In the genomic region with DNA sequence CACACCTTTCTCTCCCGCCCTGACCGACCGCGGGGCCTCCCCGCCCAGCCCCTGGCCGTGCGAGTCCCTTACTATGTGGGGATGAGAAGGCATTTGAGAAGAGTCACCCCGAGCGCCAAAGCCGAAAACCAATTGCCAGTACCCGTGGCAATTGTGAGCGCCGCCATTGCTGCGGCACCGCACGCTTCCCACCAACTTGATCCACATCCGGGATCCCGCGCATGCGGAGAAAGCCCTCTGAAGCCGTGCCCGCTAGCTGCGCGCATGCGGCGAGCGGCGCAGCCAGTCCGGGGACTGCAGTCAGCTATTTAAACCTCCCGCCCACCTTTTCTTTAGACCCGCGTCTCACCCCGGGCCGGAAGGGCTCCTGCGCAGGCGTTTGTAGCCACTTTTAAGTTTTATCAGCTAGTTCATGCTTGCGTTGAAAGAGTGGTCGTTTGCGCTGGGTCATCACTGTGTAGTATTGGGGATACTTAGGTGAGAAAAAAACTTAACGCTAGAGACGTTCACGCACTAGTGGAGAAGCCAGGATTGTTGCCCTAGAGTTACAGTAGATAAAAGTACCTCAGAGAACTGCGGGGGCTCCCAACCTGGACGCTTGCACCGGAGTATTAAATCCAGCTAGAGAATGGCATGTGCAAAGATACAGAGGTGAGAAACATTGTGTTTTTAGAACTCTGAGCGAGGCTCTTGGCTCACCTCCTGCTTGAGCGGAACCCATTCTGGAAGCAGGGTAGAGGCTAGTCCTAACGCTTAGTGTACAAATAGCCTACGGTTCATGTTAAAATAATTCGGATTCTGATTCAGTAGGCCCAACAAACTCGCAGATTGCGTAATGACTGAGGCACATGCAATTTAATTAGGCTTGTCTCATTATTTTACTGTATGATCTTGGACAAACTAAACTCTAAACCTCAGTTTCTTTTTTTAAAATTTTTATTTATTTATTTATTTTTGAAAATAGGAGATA, we compare ENCODE assay signal across 8 cellular contexts. TPM values are rescaled to one million over a fixed set of nuclear protein-coding genes. Genes with fewer than 3 reads are reported as not detected.
DNase-seq lines count a peak whose midpoint lies in the region; ATAC-seq and TF ChIP-seq lines count a peak whose summit lies in the region.

A gene (minus strand): TSS at position 205 of the 970 bp plus-strand sequence. CDS start 38 bp downstream, at position 167.

- peaks cover 25% of the 10 kb centered on the region; the same call in 1 of the 2 replicates for H3K36me3 ChIP-seq in PC-9 (ENCODE audit: low read depth)
- no peaks in the 10 kb centered on the region for H3K36me3 ChIP-seq in muscle layer of colon (ENCODE audit: insufficient read depth, low read length)

- no peaks in the 10 kb centered on the region for H3K27me3 ChIP-seq in PC-9 (ENCODE audit: insufficient read depth, low read depth)
- H3K27me3 ChIP-seq in muscle layer of colon (ENCODE audit: control insufficient read depth in 1 of 2, insufficient read depth in 2 of 2, low read length in 2 of 2), result no peaks in the 10 kb centered on the region

- BruUV-seq in PC-9 (replicated peaks; lab: Mats Ljungman, UMichigan), result TSS peak; percentile 73

- H3F3A ChIP-seq in PC-9 (ENCODE audit: insufficient read depth, low read depth), result peaks cover 7% of the 10 kb centered on the region

- CTCF ChIA-PET in PC-9 (lab: Charles Lee), result interaction anchor here (1.1 kb wide), 1 partner anchor 425 kb away, joined by 4 read pairs; no protein-coding TSS in a partner anchor

- DNase-seq in DMS153 (lab: John Stamatoyannopoulos, UW) (peak; percentile 84), PC-9 (peak; percentile 92 to 98), erythroblast (lab: John Stamatoyannopoulos, UW) (peak; percentile 96)
- peak; percentile 96 for DNase-seq in Jurkat, Clone E6-1 (ENCODE audit: low read depth, low spot score)
- DNase-seq in activated T-cell treated with anti-CD3 and anti-CD28 coated beads, Interleukin-2, amount 50 U/mL, for 24 hours, result peak; percentile 98
- peak; percentile 95 for DNase-seq in stimulated activated CD8-positive, alpha-beta memory T cell treated with anti-CD3 and anti-CD28 coated beads, Interleukin-7, amount 100 ng/mL, for 24 hours (ENCODE audit: low read depth)

- no peaks in the 10 kb centered on the region for H3K27me3 Mint-ChIP-seq in activated T-cell treated with anti-CD3 and anti-CD28 coated beads, Interleukin-2, amount 50 U/mL, for 24 hours

- peak; percentile 93 for ATAC-seq in GM21619 (IDR thresholded peaks at IDR 0.05; ENCODE audit: unreplicated experiment)

- TF ChIP-seq POLR2A in erythroblast (IDR thresholded peaks at IDR 0.05; ENCODE audit: low read length), result peak; percentile 92

- H3K4me1 ChIP-seq in PC-9 (replicated peaks; ENCODE audit: insufficient read depth), result peaks cover 21% of the 10 kb centered on the region
- H3K4me1 ChIP-seq in muscle layer of colon (ENCODE audit: insufficient read depth, low read length), result no peaks in the 10 kb centered on the region

- H3K27ac Mint-ChIP-seq in activated T-cell treated with anti-CD3 and anti-CD28 coated beads, Interleukin-2, amount 50 U/mL, for 24 hours, result peak within 1 kb of the TSS; percentile 98

- no peaks in the 10 kb centered on the region for H4K20me1 ChIP-seq in PC-9 (ENCODE audit: insufficient read depth)

- intact Hi-C loops in PC-9 (cut with micrococcal nuclease; ENCODE audit: unreplicated experiment), result loop anchor here (1.0 to 10.0 kb wide), 3 partner anchors 49 to 435 kb away; a partner anchor contains a TSS

- peak within 1 kb of the TSS; percentile 86 for H3K4me2 ChIP-seq in PC-9

- POLR2A ChIA-PET in PC-9 (lab: Charles Lee; ENCODE audit: unreplicated experiment), result interaction anchor here (0.5 to 0.7 kb wide), 7 partner anchors 10 to 328 kb away, joined by 3 to 7 read pairs (median 6); a partner anchor contains a TSS

- H3K4me3 Mint-ChIP-seq in activated T-cell treated with anti-CD3 and anti-CD28 coated beads, Interleukin-2, amount 50 U/mL, for 24 hours, result peak within 1 kb of the TSS; percentile 91

- H3K9ac ChIP-seq in muscle layer of colon (ENCODE audit: low read length), result peak within 1 kb of the TSS; percentile 62

- H3K9me3 ChIP-seq in PC-9 (ENCODE audit: insufficient read depth, low read depth) (no peaks in the 10 kb centered on the region), muscle layer of colon (ENCODE audit: low read length) (no peaks in the 10 kb centered on the region)

- H2AFZ ChIP-seq in PC-9, result peak within 1 kb of the TSS; percentile 97

- H3K9me3 Mint-ChIP-seq in activated T-cell treated with anti-CD3 and anti-CD28 coated beads, Interleukin-2, amount 50 U/mL, for 24 hours, result no peaks in the 10 kb centered on the region

- peaks cover 71% of the 10 kb centered on the region for H3K36me3 Mint-ChIP-seq in activated T-cell treated with anti-CD3 and anti-CD28 coated beads, Interleukin-2, amount 50 U/mL, for 24 hours (ENCODE audit: low read depth)

- peaks cover 48% of the 10 kb centered on the region for H3K79me2 ChIP-seq in PC-9 (ENCODE audit: low read depth)

- peak within 1 kb of the TSS; percentile 99 for H3K4me3 ChIP-seq in Jurkat, Clone E6-1 (ENCODE audit: low read length)
- H3K4me3 ChIP-seq in PC-9, result peak within 1 kb of the TSS; percentile 63
- peak within 1 kb of the TSS; percentile 82 to 95 for H3K4me3 ChIP-seq in muscle layer of colon (ENCODE audit: low read depth in 1 of 2, low read length in 2 of 2)

- peak within 1 kb of the TSS; percentile 58 for H3K27ac ChIP-seq in PC-9
- peak within 1 kb of the TSS; percentile 74 for H3K27ac ChIP-seq in muscle layer of colon (ENCODE audit: low read depth, low read length)

- no peak for TF ChIP-seq CTCF in PC-9 (conservative IDR thresholded peaks at IDR 0.05)

- H3K9me2 ChIP-seq in PC-9 (ENCODE audit: insufficient read depth), result no peaks in the 10 kb centered on the region

- H3K4me1 Mint-ChIP-seq in activated T-cell treated with anti-CD3 and anti-CD28 coated beads, Interleukin-2, amount 50 U/mL, for 24 hours (ENCODE audit: low read depth), result peaks cover 45% of the 10 kb centered on the region

RNA-seq across cellular contexts. Expression of the gene that starts here (rescaled TPM):
- polyA plus RNA-seq in Jurkat, Clone E6-1 (2012; ENCODE audit: insufficient read depth, insufficient read length), result 105 TPM
- 63.4 and 67.5 TPM in 2 replicates for total RNA-seq in PC-9 (2021)

Comparison
In these comparisons a context has a peak if more than half of its experiments do, and no peak if none do; other contexts are left out.
1. Peak in every context shown above with its lines: DNase-seq, ATAC-seq, H3K4me3 ChIP-seq and H3K27ac ChIP-seq.